In genomic region chr1:42541104-42541503, GRCh38 we compare ENCODE assay signal across 33 cellular contexts.
"Had no signal": no experiment of that assay in that cellular context is flagged by ENCODE, and none has a peak within 500 bp of the region (broad histone marks: within the 10 kb centered on the region; RNA-seq: fewer than 3 reads in every experiment).

No MANE protein-coding gene starts in this region.

- H3K27me3 ChIP-seq: adrenal gland, ascending aorta, body of pancreas, brain microvascular endothelial cell, breast epithelium, cardiac muscle cell had no signal

- FAIRE-seq: astrocyte had no signal

- H3K36me3 ChIP-seq: adrenal gland, brain microvascular endothelial cell, breast epithelium, cardiac muscle cell had no signal

- DNase-seq: activated effector memory CD4-positive, alpha-beta T cell treated with anti-CD3 and anti-CD28 coated beads, Interleukin-2, amount 50 U/mL, for 16 hours; activated effector memory CD4-positive, alpha-beta T cell treated with Interleukin-2 at 50 U/mL for 16 hours; activated gamma-delta T cell; activated gamma-delta T cell treated with Interleukin-2 at 50 U/mL for 16 hours; activated naive CD4-positive, alpha-beta T cell; activated naive CD4-positive, alpha-beta T cell treated with anti-CD3 and anti-CD28 coated beads for 36 hours; activated naive CD4-positive, alpha-beta T cell treated with anti-CD3 and anti-CD28 coated beads, Interleukin-2, amount 10 ng/mL, durations not matched to agents 7 days and 5 days; activated naive CD4-positive, alpha-beta T cell treated with anti-CD3 and anti-CD28 coated beads, Interleukin-2, amount 50 U/mL, for 16 hours; activated naive CD4-positive, alpha-beta T cell treated with Interleukin-2 at 50 U/mL for 16 hours; activated naive CD8-positive, alpha-beta T cell treated with anti-CD3 and anti-CD28 coated beads for 36 hours; activated naive CD8-positive, alpha-beta T cell treated with anti-CD3 and anti-CD28 coated beads, Interleukin-2, amount 10 ng/mL, durations not matched to agents 7 days and 5 days; activated naive CD8-positive, alpha-beta T cell treated with anti-CD3 and anti-CD28 coated beads, Interleukin-2, amount 50 U/mL, for 24 hours; activated T-cell treated with anti-CD3 and anti-CD28 coated beads, Interleukin-2, amount 50 U/mL, for 1 hour; activated T-cell treated with anti-CD3 and anti-CD28 coated beads, Interleukin-2, amount 50 U/mL, for 24 hours; activated T-cell treated with anti-CD3 and anti-CD28 coated beads, Interleukin-2, amount 50 U/mL, for 4 hours; activated T-cell treated with anti-CD3 and anti-CD28 coated beads, Interleukin-2, amount 50 U/mL, for 48 hours; activated T-cell treated with anti-CD3 and anti-CD28 coated beads, Interleukin-2, amount 50 U/mL, for 72 hours; adrenal gland; amniotic stem cell; amygdala; anterior cingulate cortex; aorta; body of pancreas; brain microvascular endothelial cell; caudate nucleus; central memory CD4-positive, alpha-beta T cell; cerebellar nuclear complex had no signal

- ATAC-seq: activated naive CD4-positive, alpha-beta T cell treated with anti-CD3 and anti-CD28 coated beads, Interleukin-2, amount 50 U/mL, for 72 hours; activated naive CD8-positive, alpha-beta T cell treated with anti-CD3 and anti-CD28 coated beads, Interleukin-2, amount 50 U/mL, for 24 hours; activated T-cell treated with anti-CD3 and anti-CD28 coated beads, Interleukin-2, amount 50 U/mL, for 4 hours; activated T-cell treated with anti-CD3 and anti-CD28 coated beads, Interleukin-2, amount 50 U/mL, for 72 hours; activated T-helper 17 cell treated with anti-CD3 and anti-CD28 coated beads, Interleukin-2, amount 50 U/mL, for 72 hours; body of pancreas had no signal

- H3K4me3 ChIP-seq: adrenal gland, ascending aorta, body of pancreas, breast epithelium, cardiac muscle cell had no signal

- H3K27ac ChIP-seq: adrenal gland, ascending aorta, body of pancreas, brain microvascular endothelial cell, breast epithelium, cardiac muscle cell had no signal

- H3K4me1 ChIP-seq: adrenal gland, ascending aorta, body of pancreas, breast epithelium had no signal

- H3K9me3 ChIP-seq: adrenal gland, ascending aorta, body of pancreas, breast epithelium had no signal
